9 cellular contexts compared by ENCODE assay signal in the genomic region with DNA sequence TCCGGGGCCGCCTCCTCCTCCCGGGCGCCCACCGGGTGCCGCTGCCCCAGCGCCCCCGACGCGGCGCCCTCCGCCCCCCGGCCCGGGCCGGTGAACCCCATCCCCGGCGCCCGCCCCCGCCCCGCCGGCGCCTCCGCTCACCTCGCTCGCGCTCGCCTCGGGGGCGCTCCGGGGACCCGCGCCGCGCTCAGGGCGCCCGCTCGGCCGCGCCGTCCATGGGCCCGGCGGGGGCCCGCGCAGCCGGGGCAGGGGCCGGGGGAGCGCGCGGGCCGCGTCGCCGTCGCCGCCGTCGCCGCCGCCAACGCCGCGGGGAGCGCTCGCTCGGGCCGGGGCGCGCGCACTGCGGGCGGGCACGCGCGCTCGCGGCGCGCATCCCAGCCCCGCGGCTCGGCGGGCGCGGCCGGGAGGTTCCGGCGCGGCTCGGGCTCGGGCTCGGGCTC. TPM values are rescaled to one million over a fixed set of nuclear protein-coding genes. Genes with fewer than 3 reads are reported as not detected.
A peak's percentile ranks its signal among the peaks of the same experiment; 100 is the strongest.
DNase-seq lines count a peak whose midpoint lies in the region; ATAC-seq, FAIRE-seq and TF ChIP-seq lines count a peak whose summit lies in the region.
"Had no signal": no experiment of that assay in that cellular context is flagged by ENCODE, and none has a peak within 500 bp of the region (broad histone marks: within the 10 kb centered on the region; RNA-seq: fewer than 3 reads in every experiment).

No MANE protein-coding gene starts in this region.

- no peaks in the 10 kb centered on the region for H3K9me3 Mint-ChIP-seq in activated CD4-positive, alpha-beta T cell treated with anti-CD3 and anti-CD28 coated beads for 36 hours (ENCODE audit: low read depth)
- H3K9me3 Mint-ChIP-seq: mesothelial cell of epicardium had no signal

- POLR2A ChIA-PET in activated CD4-positive, alpha-beta T cell treated with anti-CD3 and anti-CD28 coated beads for 36 hours (lab: Charles Lee), result no interaction called here

- WGBS in right lobe of liver (ENCODE audit: insufficient coverage, low coverage, low lambda C conversion rate, missing lambda C conversion rate), result 0% methylated on average over 3 of the region's 91 CpGs
- 3% methylated on average over 90 of the region's 91 CpGs for WGBS in thymus

- no peak for DNase-seq in activated CD4-positive, alpha-beta T cell treated with anti-CD3 and anti-CD28 coated beads for 36 hours
- no peak for DNase-seq in activated CD4-positive, alpha-beta T cell treated with anti-CD3 and anti-CD28 coated beads, Interleukin-2, amount 50 U/mL, for 1 hour
- no peak for DNase-seq in ascending aorta (ENCODE audit: low spot score in 2 of 2)
- peak in 1 of 3 donors; percentile 23 for DNase-seq in right lobe of liver
- no peak for DNase-seq in stimulated activated CD4-positive, alpha-beta T cell treated with anti-CD3 and anti-CD28 coated beads, Interleukin-2, amount 100 ng/mL, for 24 hours
- DNase-seq in HTR-8/SVneo (ENCODE audit: insufficient read length, low spot score), result no peak

- FAIRE-seq in HTR-8/SVneo (lab: Jason Lieb, UNC), result no peak

- intact Hi-C loops in activated CD4-positive, alpha-beta T cell treated with anti-CD3 and anti-CD28 coated beads for 36 hours (cut with DNase I, micrococcal nuclease), result loop anchor here (1.0 to 10.0 kb wide), 12 partner anchors 34 to 825 kb away; a partner anchor contains a TSS
- intact Hi-C loops in ascending aorta (cut with DNase I), result loop anchor here (1.0 to 10.0 kb wide), 8 partner anchors 12 to 1064 kb away; a partner anchor contains a TSS
- intact Hi-C loops in right lobe of liver (cut with DNase I), result loop anchor here in 1 of 2 donors (10.0 kb wide), 1 partner anchor 117 kb away; no protein-coding TSS in a partner anchor

- TF ChIP-seq CTCF in ascending aorta (IDR thresholded peaks at IDR 0.05) (no peak), right lobe of liver (IDR thresholded peaks at IDR 0.05) (no peak)

- peaks cover 9% of the 10 kb centered on the region for H3K4me1 Mint-ChIP-seq in activated CD4-positive, alpha-beta T cell treated with anti-CD3 and anti-CD28 coated beads for 36 hours
- H3K4me1 Mint-ChIP-seq: mesothelial cell of epicardium had no signal

- TF ChIP-seq POLR2A in right lobe of liver (IDR thresholded peaks at IDR 0.05), result no peak

- H3K9me3 ChIP-seq in ascending aorta, result no peaks in the 10 kb centered on the region
- H3K9me3 ChIP-seq in right lobe of liver, result no peaks in the 10 kb centered on the region
- no peaks in the 10 kb centered on the region for H3K9me3 ChIP-seq in thymus (ENCODE audit: control insufficient read depth)

- H3K4me1 ChIP-seq in ascending aorta (peaks cover 21 to 27% of the 10 kb centered on the region in 2 donors), right lobe of liver (peaks cover 0 to 19% (median 5%) of the 10 kb centered on the region in 4 donors), thymus (ENCODE audit: control insufficient read depth, insufficient read depth, low read length) (peaks cover 7% of the 10 kb centered on the region)

- H3K27me3 ChIP-seq in ascending aorta (no peaks in the 10 kb centered on the region), right lobe of liver (no peaks in the 10 kb centered on the region), thymus (ENCODE audit: control insufficient read depth, insufficient read depth) (peaks cover 53% of the 10 kb centered on the region)

- peaks cover 2% of the 10 kb centered on the region for H3K27me3 Mint-ChIP-seq in activated CD4-positive, alpha-beta T cell treated with anti-CD3 and anti-CD28 coated beads for 36 hours

- H3K27ac ChIP-seq in ascending aorta (peak overlapping the region; percentile 77 to 78), right lobe of liver (no peak overlapping the region), thymus (ENCODE audit: low read depth) (peak overlapping the region; percentile 52)

- no peaks in the 10 kb centered on the region for H3K36me3 ChIP-seq in ascending aorta
- H3K36me3 ChIP-seq in right lobe of liver, result no peaks in the 10 kb centered on the region
- no peaks in the 10 kb centered on the region for H3K36me3 ChIP-seq in thymus (ENCODE audit: control insufficient read depth, insufficient read depth)

- peak; percentile 15 for ATAC-seq in activated CD4-positive, alpha-beta T cell treated with anti-CD3 and anti-CD28 coated beads for 36 hours
- ATAC-seq in right lobe of liver, result no peak
- no peak for ATAC-seq in HG02642 (IDR thresholded peaks at IDR 0.05; ENCODE audit: poor library complexity, unreplicated experiment)

- H3K4me3 Mint-ChIP-seq in activated CD4-positive, alpha-beta T cell treated with anti-CD3 and anti-CD28 coated beads for 36 hours, result no peak overlapping the region

- CTCF ChIA-PET in activated CD4-positive, alpha-beta T cell treated with anti-CD3 and anti-CD28 coated beads for 36 hours (lab: Charles Lee), result no interaction called here

- no peak overlapping the region for H3K27ac Mint-ChIP-seq in activated CD4-positive, alpha-beta T cell treated with anti-CD3 and anti-CD28 coated beads for 36 hours
- H3K27ac Mint-ChIP-seq: mesothelial cell of epicardium had no signal

- no peaks in the 10 kb centered on the region for H3K36me3 Mint-ChIP-seq in activated CD4-positive, alpha-beta T cell treated with anti-CD3 and anti-CD28 coated beads for 36 hours (ENCODE audit: low read depth)
- H3K36me3 Mint-ChIP-seq: mesothelial cell of epicardium had no signal

- H3K4me3 ChIP-seq in ascending aorta (peak overlapping the region; percentile 51 to 93), right lobe of liver (peak overlapping the region; percentile 32 to 65 (median 36)), thymus (ENCODE audit: low read length) (peak overlapping the region; percentile 67)

RNA-seq across cellular contexts. Expression of a gene that starts 0.3 kb away (rescaled TPM):
- 1 to 10 TPM; 1.3 to 2.8 TPM for total RNA-seq in activated CD4-positive, alpha-beta T cell treated with anti-CD3 and anti-CD28 coated beads for 36 hours
- 27.0 TPM for total RNA-seq in ascending aorta
- total RNA-seq in right lobe of liver, result 10 to 100 TPM in 2 of 6 experiments, 1 to 10 TPM in 2, under 1 TPM in 2; 0.22 to 13.7 (median 4.4) TPM
- 2.9 TPM for polyA plus RNA-seq in thymus

RNA-seq across cellular contexts. Expression of a gene that starts 13.3 kb away (rescaled TPM):
- total RNA-seq in activated CD4-positive, alpha-beta T cell treated with anti-CD3 and anti-CD28 coated beads for 36 hours, result not detected
- total RNA-seq in ascending aorta (not detected), right lobe of liver (not detected)
- not detected for polyA plus RNA-seq in thymus
- total RNA-seq: mesothelial cell of epicardium had no signal

RNA-seq across cellular contexts. Expression of a gene that starts 26.3 kb away (rescaled TPM):
- total RNA-seq in activated CD4-positive, alpha-beta T cell treated with anti-CD3 and anti-CD28 coated beads for 36 hours, result not detected
- total RNA-seq in ascending aorta (not detected), right lobe of liver (not detected)
- polyA plus RNA-seq in thymus, result 0.11 TPM
- total RNA-seq: mesothelial cell of epicardium had no signal

RNA-seq across cellular contexts. Expression of a gene that starts 36.5 kb away (rescaled TPM):
- total RNA-seq in activated CD4-positive, alpha-beta T cell treated with anti-CD3 and anti-CD28 coated beads for 36 hours, result not detected
- total RNA-seq in ascending aorta (not detected), right lobe of liver (not detected)
- 0.02 TPM for polyA plus RNA-seq in thymus
- total RNA-seq: mesothelial cell of epicardium had no signal

RNA-seq across cellular contexts. Expression of a gene that starts 50.2 kb away (rescaled TPM):
- total RNA-seq in activated CD4-positive, alpha-beta T cell treated with anti-CD3 and anti-CD28 coated beads for 36 hours, result not detected
- total RNA-seq in ascending aorta (not detected), right lobe of liver (not detected)
- polyA plus RNA-seq in thymus, result not detected
- total RNA-seq: mesothelial cell of epicardium had no signal

Comparison
In these comparisons a context has a peak if more than half of its experiments do, and no peak if none do; other contexts are left out.
1. H3K27ac ChIP-seq: peak in ascending aorta (2 of 2) and thymus (single experiment); none in right lobe of liver (0 of 3).
2. Peak in every context shown above with its lines, with median percentiles within 50 percentile points of each other: H3K4me3 ChIP-seq.